Comparison of ENCODE assay signal across 8 cellular contexts in the genomic region with DNA sequence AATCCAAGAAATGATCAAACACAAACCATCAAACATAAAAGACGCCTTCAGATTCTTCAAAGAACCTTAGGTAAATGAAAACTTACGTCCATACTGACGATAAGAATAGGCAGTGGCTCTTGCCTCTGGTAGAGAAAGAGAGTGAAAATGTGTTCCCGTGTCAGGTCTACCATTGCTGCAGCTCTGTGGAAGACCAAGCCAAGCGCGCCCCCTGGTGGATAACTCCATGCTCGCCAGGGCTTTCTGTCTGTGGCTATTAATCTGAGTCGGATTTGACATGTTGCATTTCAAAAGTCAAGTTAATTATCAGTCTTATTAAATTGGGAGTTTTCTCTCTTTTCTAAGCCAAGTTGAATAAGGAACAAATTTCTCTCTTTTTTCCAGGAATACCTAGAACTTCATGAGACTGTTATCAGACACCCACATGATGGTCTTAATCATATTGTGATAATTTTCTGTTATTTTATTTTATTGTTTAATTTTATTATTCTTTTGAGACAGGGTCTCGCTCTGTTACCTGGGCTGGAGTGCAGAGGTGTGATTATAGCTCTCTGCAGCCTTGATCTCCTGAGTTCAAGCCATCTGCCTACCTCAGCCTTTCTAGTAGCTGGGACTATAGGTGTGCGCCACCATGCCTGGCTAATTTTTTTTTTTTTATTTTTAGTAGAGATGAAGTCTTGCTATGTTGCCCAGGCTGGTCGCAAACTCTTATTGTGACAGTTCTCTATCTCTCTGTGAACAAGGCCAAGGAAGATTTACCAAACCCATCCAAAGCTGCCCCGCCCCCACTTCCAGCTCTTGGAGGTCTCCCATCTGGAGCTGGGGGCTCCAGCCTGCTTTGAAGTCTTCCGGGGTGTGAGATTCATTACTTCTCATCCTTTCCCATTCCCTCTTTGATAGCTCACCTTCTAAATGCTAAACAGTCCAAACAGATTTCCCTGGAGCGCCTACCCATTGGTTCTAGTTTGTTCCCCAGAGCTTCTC. TPM values are rescaled to one million over a fixed set of nuclear protein-coding genes. Genes with fewer than 3 reads are reported as not detected.
DNase-seq lines count a peak whose midpoint lies in the region; ATAC-seq, FAIRE-seq and TF ChIP-seq lines count a peak whose summit lies in the region.

No MANE protein-coding gene starts in this region.

- peaks cover 10% of the 10 kb centered on the region for H3K9me3 ChIP-seq in adipocyte (ENCODE audit: control insufficient read depth, low read length)
- H3K9me3 ChIP-seq in cardiac muscle cell (ENCODE audit: low read depth) = no peaks in the 10 kb centered on the region
- no peaks in the 10 kb centered on the region for H3K9me3 ChIP-seq in prostate gland

- CTCF ChIA-PET in HEK293T (lab: Yijun Ruan, JAX) (interaction anchor here (0.5 to 5.8 kb wide), 7 partner anchors 11 to 118 kb away, joined by 3 to 80 read pairs (median 4); partner anchors contain the start of genes ACTR1B and ANKRD36B), T-cell (lab: Charles Lee) (interaction anchor here (0.5 to 5.4 kb wide), 20 partner anchors 8 to 1170 kb away, joined by 3 to 52 read pairs (median 4); partner anchors contain the start of genes ANKRD36B (in 2 of the 2), ACTR1B (in 1 of the 2) and COX5B (in 1 of the 2))

- FAIRE-seq in urothelium cell line (lab: Jason Lieb, UNC) = no peak

- no peaks in the 10 kb centered on the region for H3K27me3 Mint-ChIP-seq in T-cell

- intact Hi-C loops in prostate gland (cut with DNase I) = loop anchor here (10.0 kb wide), 2 partner anchors 53 to 103 kb away; partner anchors contain the start of gene COX5B

- H3K4me1 ChIP-seq in adipocyte (ENCODE audit: control insufficient read depth, insufficient read depth, low read length) (no peaks in the 10 kb centered on the region), cardiac muscle cell (ENCODE audit: low read depth) (no peaks in the 10 kb centered on the region), prostate gland (replicated peaks) (no peaks in the 10 kb centered on the region)

- no peaks in the 10 kb centered on the region for H3K36me3 Mint-ChIP-seq in T-cell

- no peak overlapping the region for H3K9ac ChIP-seq in adipocyte (ENCODE audit: low read length)

- H3K36me3 ChIP-seq in adipocyte (ENCODE audit: control insufficient read depth, insufficient read depth, low read length, severe bottlenecking) (no peaks in the 10 kb centered on the region), cardiac muscle cell (no peaks in the 10 kb centered on the region), prostate gland (no peaks in the 10 kb centered on the region)

- H3K9me3 Mint-ChIP-seq in T-cell = no peaks in the 10 kb centered on the region

- ATAC-seq in T-cell (replicated peaks in 1 of 4) = peak; percentile 90 to 94 (median 92)

- peaks cover 9 to 11% (median 9%) of the 10 kb centered on the region in 3 donors for H3K4me1 Mint-ChIP-seq in T-cell

- 29% methylated on average over 14 of the region's 14 CpGs for WGBS in prostate gland

- H3K27ac ChIP-seq in cardiac muscle cell (no peak overlapping the region), prostate gland (no peak overlapping the region)

- no peak for TF ChIP-seq POLR2A in prostate gland (IDR thresholded peaks at IDR 0.05)

- no peaks in the 10 kb centered on the region for H3K27me3 ChIP-seq in adipocyte (replicated peaks; ENCODE audit: control insufficient read depth, insufficient read depth, low read length)
- no peaks in the 10 kb centered on the region for H3K27me3 ChIP-seq in cardiac muscle cell
- no peaks in the 10 kb centered on the region for H3K27me3 ChIP-seq in prostate gland (replicated peaks; ENCODE audit: insufficient read depth)

- POLR2A ChIA-PET in HEK293T (lab: Yijun Ruan, JAX) (interaction anchor here (3.4 to 5.7 kb wide), 2 partner anchors 33 to 107 kb away, joined by 18 to 39 read pairs; partner anchors contain the start of genes ACTR1B and ANKRD36B), T-cell (lab: Charles Lee) (interaction anchor here in 1 of 2 donors (0.5 to 0.6 kb wide), 2 partner anchors 13 to 106 kb away, joined by 3 to 8 read pairs; no protein-coding TSS in a partner anchor)

- peak; percentile 90 for DNase-seq in DMS 273 (lab: John Stamatoyannopoulos, UW; ENCODE audit: unreplicated experiment)
- peak; percentile 84 for DNase-seq in HEK293T (ENCODE audit: extremely low spot score)
- DNase-seq in NCI-H187 (lab: John Stamatoyannopoulos, UW) = peak; percentile 53 to 87
- peak; percentile 75 to 96 (median 90) for DNase-seq in T-cell
- peak; percentile 96 for DNase-seq in adipocyte (ENCODE audit: low read depth)
- DNase-seq in cardiac muscle cell (ENCODE audit: low read depth in 1 of 2, low spot score in 1 of 2) = peak; percentile 87 to 92
- DNase-seq in prostate gland (ENCODE audit: low spot score) = peak; percentile 90
- DNase-seq in urothelium cell line (ENCODE audit: low spot score) = peak; percentile 85

- H3K27ac Mint-ChIP-seq in T-cell = peak overlapping the region in 1 of 2 donors; percentile 8

- H3K4me3 Mint-ChIP-seq in T-cell = peak overlapping the region in 1 of 3 donors; percentile 14

- TF ChIP-seq CTCF in cardiac muscle cell (IDR thresholded peaks at IDR 0.05; ENCODE audit: low read depth, low read length) = peak; percentile 89
- TF ChIP-seq CTCF in prostate gland (IDR thresholded peaks at IDR 0.05) = peak; percentile 91 to 98 (median 96)

- H3K4me3 ChIP-seq in adipocyte (ENCODE audit: low read length) (no peak overlapping the region), cardiac muscle cell (no peak overlapping the region), prostate gland (no peak overlapping the region)

TF ChIP-seq in HEK293T, 16 proteins besides CTCF, POLR2A, EP300 and RAD21:
- TF ChIP-seq CTBP1 (IDR thresholded peaks at IDR 0.05; ENCODE audit: borderline replicate concordance) (no peak), PKNOX1 (IDR thresholded peaks at IDR 0.05) (peak; percentile 75)

RNA-seq across cellular contexts. Expression of gene ZAP70, which starts 15.8 kb away (rescaled TPM):
- total RNA-seq in T-cell (100 to 1,000 TPM; 449 to 534 (median 468) TPM), cardiac muscle cell (2.7 and 7.3 TPM in 2 replicates), prostate gland (1 to 10 TPM; 1.8 to 3.9 TPM)
- 0.32 and 3.5 TPM in 2 replicates for polyA plus RNA-seq in cardiac muscle cell

RNA-seq across cellular contexts. Expression of gene C2orf92, which starts 28.0 kb away (rescaled TPM):
- 10 to 100 TPM; 15.3 to 24.1 (median 16.6) TPM for total RNA-seq in T-cell
- 2.4 and 6.7 TPM in 2 replicates for total RNA-seq in cardiac muscle cell
- polyA plus RNA-seq in cardiac muscle cell = 6.8 and 9.4 TPM in 2 replicates
- total RNA-seq in prostate gland = 1 to 10 TPM; 2.0 to 7.0 TPM

RNA-seq across cellular contexts. Expression of gene ACTR1B, which starts 33.7 kb away (rescaled TPM):
- total RNA-seq in T-cell (100 to 1,000 TPM in 3 of 5 donors, 10 to 100 TPM in 2; 86.3 to 124 (median 101) TPM), cardiac muscle cell (103 and 109 TPM in 2 replicates), prostate gland (100 to 1,000 TPM in 1 of 2 donors, 10 to 100 TPM in 1; 80.5 to 102 TPM)
- polyA plus RNA-seq in cardiac muscle cell = 22.9 and 26.3 TPM in 2 replicates

RNA-seq across cellular contexts. Expression of gene COX5B, which starts 51.7 kb away (rescaled TPM):
- 100 to 1,000 TPM; 108 to 142 (median 119) TPM for total RNA-seq in T-cell
- 429 and 749 TPM in 2 replicates for total RNA-seq in cardiac muscle cell
- 801 and 969 TPM in 2 replicates for polyA plus RNA-seq in cardiac muscle cell
- total RNA-seq in prostate gland = 100 to 1,000 TPM; 363 to 469 TPM

Comparison
In these comparisons a context has a peak if more than half of its experiments do, and no peak if none do; other contexts are left out.
1. RNA of gene ZAP70, which starts 15.8 kb away (total RNA-seq): 449 to 534 TPM in T-cell; 2.7 to 7.3 TPM in cardiac muscle cell and 1.8 to 3.9 TPM in prostate gland; every median in the first group is over 10 times any median in the second.
2. Peak in every context shown above with its lines, with median percentiles within 50 percentile points of each other: DNase-seq.